In genomic region chr9:35628389-35628991, GRCh38 we compare ENCODE assay signal across 21 cellular contexts. TPM values are rescaled to one million over a fixed set of nuclear protein-coding genes. Genes with fewer than 3 reads are reported as not detected.
"Had no signal": no experiment of that assay in that cellular context is flagged by ENCODE, and none has a peak within 500 bp of the region (broad histone marks: within the 10 kb centered on the region; RNA-seq: fewer than 3 reads in every experiment).

No MANE protein-coding gene starts in this region.

- H3K36me3 Mint-ChIP-seq: activated naive CD8-positive, alpha-beta T cell had no signal

- H3K27ac Mint-ChIP-seq: activated CD4-positive, alpha-beta T cell treated with anti-CD3 and anti-CD28 coated beads, Interleukin-2, amount 10 ng/mL, durations not matched to agents 7 days and 5 days; activated CD8-positive, alpha-beta T cell treated with anti-CD3 and anti-CD28 coated beads for 36 hours; activated naive CD4-positive, alpha-beta T cell treated with anti-CD3 and anti-CD28 coated beads for 36 hours; activated naive CD8-positive, alpha-beta T cell; T-helper 17 cell had no signal

- H3K4me3 Mint-ChIP-seq: activated CD4-positive, alpha-beta T cell treated with anti-CD3 and anti-CD28 coated beads, Interleukin-2, amount 10 ng/mL, durations not matched to agents 7 days and 5 days; activated CD8-positive, alpha-beta T cell treated with anti-CD3 and anti-CD28 coated beads for 36 hours; activated naive CD4-positive, alpha-beta T cell treated with anti-CD3 and anti-CD28 coated beads for 36 hours; activated naive CD8-positive, alpha-beta T cell; activated T-helper 1 cell treated with anti-CD3 and anti-CD28 coated beads, Interleukin-12 subunit alpha, Interleukin-12 subunit beta, Interleukin-2, Interleukin-4 antibody, amounts not matched to agents 30 ng/mL and 10 ng/mL and 1 ng/mL, durations not matched to agents 14 hours and 24 hours and 36 hours; T-helper 17 cell had no signal

- ATAC-seq: activated CD8-positive, alpha-beta T cell treated with anti-CD3 and anti-CD28 coated beads for 36 hours; PC-3; T-helper 17 cell had no signal

- H3K4me3 ChIP-seq: MG63 had no signal

- H3K4me1 Mint-ChIP-seq: activated CD4-positive, alpha-beta T cell treated with anti-CD3 and anti-CD28 coated beads, Interleukin-2, amount 10 ng/mL, durations not matched to agents 7 days and 5 days had no signal

- H3K27ac ChIP-seq: brain microvascular endothelial cell had no signal

- DNase-seq: activated CD4-positive, alpha-beta T cell treated with anti-CD3 and anti-CD28 coated beads, Interleukin-2, amount 10 ng/mL, durations not matched to agents 7 days and 5 days; activated CD4-positive, CD25-positive, alpha-beta regulatory T cell; activated CD8-positive, alpha-beta memory T cell treated with anti-CD3 and anti-CD28 coated beads, Interleukin-2, amount 50 U/mL, for 4 hours; activated CD8-positive, alpha-beta T cell treated with anti-CD3 and anti-CD28 coated beads for 36 hours; activated gamma-delta T cell; activated naive CD4-positive, alpha-beta T cell treated with anti-CD3 and anti-CD28 coated beads for 36 hours; brain microvascular endothelial cell; MG63; NCI-H1092 treated with DMSO at 0.1 percent for 48 hours; NCI-H1417 treated with DMSO at 0.1 percent for 48 hours; NCI-H1694; NCI-H2029 treated with DMSO at 0.1 percent for 48 hours; NCI-H510A treated with DMSO at 0.1 percent for 48 hours; PC-3; SHP77; T-helper 17 cell; T-helper 9 cell had no signal

- H3K9me3 Mint-ChIP-seq: activated CD4-positive, alpha-beta T cell treated with anti-CD3 and anti-CD28 coated beads, Interleukin-2, amount 10 ng/mL, durations not matched to agents 7 days and 5 days; activated CD8-positive, alpha-beta T cell treated with anti-CD3 and anti-CD28 coated beads for 36 hours; activated naive CD4-positive, alpha-beta T cell treated with anti-CD3 and anti-CD28 coated beads for 36 hours; activated T-helper 1 cell treated with anti-CD3 and anti-CD28 coated beads, Interleukin-12 subunit alpha, Interleukin-12 subunit beta, Interleukin-2, Interleukin-4 antibody, amounts not matched to agents 30 ng/mL and 10 ng/mL and 1 ng/mL, durations not matched to agents 14 hours and 24 hours and 36 hours had no signal

- H3K27me3 ChIP-seq: brain microvascular endothelial cell, MG63 had no signal

- H3K9me3 ChIP-seq: MG63 had no signal

- H3K27me3 Mint-ChIP-seq: activated CD4-positive, alpha-beta T cell treated with anti-CD3 and anti-CD28 coated beads, Interleukin-2, amount 10 ng/mL, durations not matched to agents 7 days and 5 days; activated CD8-positive, alpha-beta T cell treated with anti-CD3 and anti-CD28 coated beads for 36 hours; activated naive CD8-positive, alpha-beta T cell; T-helper 17 cell had no signal

- H3K36me3 ChIP-seq: brain microvascular endothelial cell, MG63 had no signal

RNA-seq across cellular contexts. Expression of gene SIT1, which starts 22.2 kb away (rescaled TPM):
- total RNA-seq: cerebellum, PC-3, SK-MEL-5 had no signal
